ENCODE assay signal across 8 cellular contexts in the genomic region with DNA sequence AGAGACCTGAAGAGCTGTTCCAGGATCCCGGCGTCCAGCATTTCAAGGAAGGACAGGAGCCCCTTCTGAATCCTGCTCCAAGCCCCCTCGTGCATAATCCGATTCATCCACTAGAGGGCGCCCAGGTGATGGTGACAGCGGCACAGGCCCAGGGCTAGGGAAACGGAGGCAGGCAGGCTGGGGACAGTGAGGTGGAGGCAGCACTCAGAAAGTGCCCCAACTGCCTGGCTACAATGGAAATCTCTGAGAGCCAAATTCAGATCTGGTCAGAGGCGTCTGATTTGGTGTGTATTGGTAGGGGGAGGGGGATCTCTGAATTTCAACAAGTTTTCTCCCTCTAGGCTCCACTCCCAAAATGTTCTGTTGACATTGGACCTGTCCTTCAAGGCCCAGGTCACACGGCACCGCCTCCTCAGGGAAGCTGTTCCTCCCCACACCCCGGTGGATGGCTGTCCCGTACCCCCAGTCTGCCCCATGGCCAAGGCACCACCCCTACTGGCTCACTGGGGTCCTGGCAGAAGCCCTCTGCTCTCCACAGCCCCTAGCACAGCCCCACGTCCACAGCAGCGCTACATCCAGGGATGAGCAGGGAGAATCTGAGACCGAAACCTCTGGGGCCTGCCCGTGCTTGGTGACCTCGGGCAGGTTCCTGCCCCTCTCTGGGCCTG.
DNase-seq lines count a peak whose midpoint lies in the region; ATAC-seq and TF ChIP-seq lines count a peak whose summit lies in the region.

No MANE protein-coding gene starts in this region.

- intact Hi-C loops in Panc1 (cut with micrococcal nuclease; ENCODE audit: unreplicated experiment) = no loop called here
- intact Hi-C loops in thyroid gland (cut with DNase I) = loop anchor here (10.0 kb wide), 1 partner anchor 82 kb away; no protein-coding TSS in a partner anchor

- TF ChIP-seq CTCF in AG10803 (conservative IDR thresholded peaks at IDR 0.05; ENCODE audit: low read length) (peak; percentile 85), GM20000 (IDR thresholded peaks at IDR 0.05; ENCODE audit: extremely low read depth, missing control alignments) (peak; percentile 74), Panc1 (IDR thresholded peaks at IDR 0.05) (peak; percentile 89), foreskin fibroblast (IDR thresholded peaks at IDR 0.05; ENCODE audit: low read depth, low read length) (peak; percentile 93), osteocyte (IDR thresholded peaks at IDR 0.05) (peak; percentile 90), thyroid gland (IDR thresholded peaks at IDR 0.05) (peak; percentile 77 to 89 (median 86))

- H3K27ac ChIP-seq in Panc1 (ENCODE audit: low read length) = peak overlapping the region; percentile 17; the same call in 1 of the 2 replicates
- peak overlapping the region in 2 of 3 donors; percentile 36 to 43 for H3K27ac ChIP-seq in thyroid gland

- in situ Hi-C loops in Panc1 (cut with HindIII; ENCODE audit: low pct_unique_long_range_greater_than_20kb, low sequenced_read_pairs) = no loop called here

- BruUV-seq in Panc1 (replicated peaks; lab: Mats Ljungman, UMichigan) = no TSS peak

- no peaks in the 10 kb centered on the region for H3K27me3 ChIP-seq in Panc1 (ENCODE audit: control insufficient read depth, insufficient read depth, low read length)
- no peaks in the 10 kb centered on the region for H3K27me3 ChIP-seq in thyroid gland

- H3K4me3 Mint-ChIP-seq in osteocyte (ENCODE audit: unreplicated experiment) = no peak overlapping the region

- no peaks in the 10 kb centered on the region for H3K9me3 Mint-ChIP-seq in osteocyte (ENCODE audit: unreplicated experiment)

- CTCF ChIA-PET in Panc1 (lab: Charles Lee) = no interaction called here

- POLR2A ChIA-PET in Panc1 (lab: Charles Lee) = no interaction called here

- peaks cover 2% of the 10 kb centered on the region for H3K4me1 Mint-ChIP-seq in osteocyte (ENCODE audit: unreplicated experiment)

- H3K4me3 ChIP-seq in AG10803 (ENCODE audit: low read length) = no peak overlapping the region
- no peak overlapping the region for H3K4me3 ChIP-seq in Panc1 (ENCODE audit: low read depth in 2 of 2, low read length in 2 of 2)
- H3K4me3 ChIP-seq in foreskin fibroblast (ENCODE audit: low read depth in 1 of 2, low read length in 2 of 2) = no peak overlapping the region
- H3K4me3 ChIP-seq in thyroid gland (replicated peaks in 1 of 3) = no peak overlapping the region

- H3K36me3 ChIP-seq in Panc1 (ENCODE audit: control insufficient read depth, insufficient read depth, low read length) (no peaks in the 10 kb centered on the region), thyroid gland (peaks cover 13 to 15% of the 10 kb centered on the region in 2 donors)

- DNase-seq in AG10803 (ENCODE audit: low read depth) (peak; percentile 34), GM20000 (ENCODE audit: low spot score) (peak; percentile 87), Panc1 (ENCODE audit: low read depth, low spot score) (peak; percentile 20), foreskin fibroblast (peak in 1 of 2 donors; percentile 72), osteocyte (ENCODE audit: extremely low spot score, unreplicated experiment) (no peak), thyroid gland (peak; percentile 67 to 72)
- DNase-seq in activated T-helper 1 cell treated with anti-CD3 and anti-CD28 coated beads, Interleukin-2, amount 50 U/mL, for 16 hours (ENCODE audit: low read depth in 1 of 2, low spot score in 1 of 2) = peak; percentile 30 to 48

- H3K27ac Mint-ChIP-seq in osteocyte (ENCODE audit: unreplicated experiment) = no peak overlapping the region

- no peaks in the 10 kb centered on the region for H3K36me3 Mint-ChIP-seq in osteocyte (ENCODE audit: unreplicated experiment)

- 32 to 43% methylated on average over 15 to 17 of the region's 17 CpGs for WGBS in thyroid gland, 2 donors

- peak; percentile 79 for ATAC-seq in Panc1
- no peak for ATAC-seq in HG03378 (IDR thresholded peaks at IDR 0.05; ENCODE audit: unreplicated experiment)

- H3K9me3 ChIP-seq in Panc1 (ENCODE audit: control insufficient read depth, insufficient read depth, low read depth, low read length) (no peaks in the 10 kb centered on the region), thyroid gland (no peaks in the 10 kb centered on the region)

- H3K27me3 Mint-ChIP-seq in osteocyte (ENCODE audit: unreplicated experiment) = no peaks in the 10 kb centered on the region

- no peak for TF ChIP-seq POLR2A in thyroid gland (IDR thresholded peaks at IDR 0.05)

- H3K4me1 ChIP-seq in Panc1 (ENCODE audit: control insufficient read depth, insufficient read depth, low read length) = peaks cover 21% of the 10 kb centered on the region
- H3K4me1 ChIP-seq in thyroid gland = peaks cover 11 to 36% of the 10 kb centered on the region in 2 donors
